In the genomic region with DNA sequence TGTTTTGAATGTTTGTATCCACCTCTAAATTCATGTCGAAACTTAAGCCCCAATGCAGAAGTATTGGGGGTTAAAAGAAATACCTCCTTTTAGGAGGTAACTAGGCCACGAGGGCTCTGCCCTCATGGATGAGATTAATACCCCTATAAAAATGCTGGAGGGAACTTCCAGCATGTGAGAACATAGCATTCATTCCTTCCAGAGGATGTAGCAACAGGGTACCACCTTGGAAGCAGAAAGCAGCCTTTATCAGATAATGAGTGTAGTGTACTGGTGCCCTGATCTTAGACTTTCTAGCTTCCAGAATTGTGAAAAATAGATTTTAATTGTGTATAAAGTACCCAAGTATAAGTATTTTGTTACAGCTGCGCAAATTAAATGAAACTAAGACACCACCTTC, we compare ENCODE assay signal across 8 cellular contexts.
"Had no signal": no experiment of that assay in that cellular context is flagged by ENCODE, and none has a peak within 500 bp of the region (broad histone marks: within the 10 kb centered on the region; RNA-seq: fewer than 3 reads in every experiment).

No MANE protein-coding gene starts in this region.

- FAIRE-seq: G401.6, GM12878, GM12891, GM12892, GM18507, GM19239 had no signal

- H3K4me3 ChIP-seq: GM12878 had no signal

- DNase-seq: GDM1, GF-D8 had no signal

- ATAC-seq: GM12878 had no signal
